ENCODE assay signal across 24 cellular contexts in the genomic region with DNA sequence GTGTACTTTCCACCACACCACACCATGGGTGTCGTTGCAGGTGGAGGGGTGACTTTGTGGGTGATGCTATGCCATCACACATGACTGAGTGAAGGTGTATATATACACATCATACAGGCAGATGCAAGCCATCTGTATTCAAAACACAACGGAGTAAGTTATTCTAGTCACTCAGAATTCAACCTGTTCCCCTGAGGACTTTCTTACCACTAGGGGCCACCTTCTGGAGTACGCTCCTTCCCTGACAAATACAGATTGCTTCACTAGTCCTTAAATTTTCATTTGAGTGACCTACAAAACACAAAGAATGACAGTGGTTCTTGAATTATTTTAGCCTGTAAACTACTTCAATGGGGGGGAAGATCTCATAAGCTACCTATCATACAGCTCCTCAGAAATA. TPM values are rescaled to one million over a fixed set of nuclear protein-coding genes. Genes with fewer than 3 reads are reported as not detected.
DNase-seq lines count a peak whose midpoint lies in the region; ATAC-seq and TF ChIP-seq lines count a peak whose summit lies in the region.
"Had no signal": no experiment of that assay in that cellular context is flagged by ENCODE, and none has a peak within 500 bp of the region (broad histone marks: within the 10 kb centered on the region; RNA-seq: fewer than 3 reads in every experiment).

No MANE protein-coding gene starts in this region.

- H3K36me3 ChIP-seq in WERI-Rb-1, result no peaks in the 10 kb centered on the region
- H3K36me3 ChIP-seq in neural progenitor cell, result no peaks in the 10 kb centered on the region
- H3K36me3 ChIP-seq: BLaER1, MG63 had no signal

- H3K9me3 ChIP-seq in WERI-Rb-1 (ENCODE audit: severe bottlenecking) (peaks cover 2% of the 10 kb centered on the region), neural progenitor cell (ENCODE audit: low read depth) (no peaks in the 10 kb centered on the region)
- H3K9me3 ChIP-seq: MG63 had no signal

- DNase-seq in LNCaP clone FGC (ENCODE audit: low read depth) (no peak), WERI-Rb-1 (no peak), neural progenitor cell (ENCODE audit: low spot score) (no peak), NCI-H1092 treated with DMSO at 0.1 percent for 48 hours (lab: John Stamatoyannopoulos, UW) (no peak), SIG-M5 (lab: John Stamatoyannopoulos, UW) (no peak)
- no peak for DNase-seq in natural killer cell treated with Interleukin-12 subunit alpha and Interleukin-12 subunit beta and Interleukin-15 and Interleukin-18, amount 100 ng/mL, for 72 hours (ENCODE audit: low spot score)
- DNase-seq: 8988T; ACHN; CD4-positive, alpha-beta T cell; DMS53; GM23248; HCEC 1CT; Kasumi-1; MG63; NCI-H2029; NCI-H446; NCI-H774; Right ventricle myocardium superior; RPMI8226 had no signal

- H3K27ac ChIP-seq in C4-2B, result no peak overlapping the region
- H3K27ac ChIP-seq in WERI-Rb-1, result no peak overlapping the region
- H3K27ac ChIP-seq in neural progenitor cell, result no peak overlapping the region
- H3K27ac ChIP-seq: BLaER1, GM23248 had no signal

- H2AFZ ChIP-seq in neural progenitor cell (replicated peaks), result no peak overlapping the region
- H2AFZ ChIP-seq: GM23248 had no signal

- H3K27ac Mint-ChIP-seq in neural progenitor cell, result no peak overlapping the region
- no peak overlapping the region for H3K27ac Mint-ChIP-seq in natural killer cell treated with Interleukin-12 subunit alpha and Interleukin-12 subunit beta and Interleukin-15 and Interleukin-18, amount 100 ng/mL, for 72 hours
- H3K27ac Mint-ChIP-seq: CD4-positive, alpha-beta T cell had no signal

- H3F3A ChIP-seq in neural progenitor cell (ENCODE audit: low read depth), result no peaks in the 10 kb centered on the region

- H3K4me2 ChIP-seq in neural progenitor cell, result no peak overlapping the region
- H3K4me2 ChIP-seq: BLaER1 had no signal

- TF ChIP-seq CTCF in C4-2B (conservative IDR thresholded peaks at IDR 0.05) (peak; percentile 17; the same call in 1 of the 2 replicates), LNCaP clone FGC (IDR thresholded peaks at IDR 0.05; ENCODE audit: control insufficient read depth, extremely low read depth, insufficient read depth) (0 out of 2 replicates have a peak, but pooled peaks have one; percentile 1), WERI-Rb-1 (IDR thresholded peaks at IDR 0.05; ENCODE audit: low read depth, low read length) (0 out of 2 replicates have a peak, but pooled peaks have one; percentile 25), neural progenitor cell (IDR thresholded peaks at IDR 0.05) (peak; percentile 32)

- peaks cover 7% of the 10 kb centered on the region for H3K9me3 Mint-ChIP-seq in neural progenitor cell
- no peaks in the 10 kb centered on the region for H3K9me3 Mint-ChIP-seq in natural killer cell treated with Interleukin-12 subunit alpha and Interleukin-12 subunit beta and Interleukin-15 and Interleukin-18, amount 100 ng/mL, for 72 hours
- H3K9me3 Mint-ChIP-seq: CD4-positive, alpha-beta T cell had no signal

- no peak overlapping the region for H3K4me3 Mint-ChIP-seq in neural progenitor cell
- H3K4me3 Mint-ChIP-seq in natural killer cell treated with Interleukin-12 subunit alpha and Interleukin-12 subunit beta and Interleukin-15 and Interleukin-18, amount 100 ng/mL, for 72 hours, result no peak overlapping the region
- H3K4me3 Mint-ChIP-seq: CD4-positive, alpha-beta T cell had no signal

- no peak overlapping the region for H3K4me3 ChIP-seq in LNCaP clone FGC (ENCODE audit: low read depth, low read length)
- no peak overlapping the region for H3K4me3 ChIP-seq in WERI-Rb-1 (ENCODE audit: low read depth, low read length)
- no peak overlapping the region for H3K4me3 ChIP-seq in neural progenitor cell
- H3K4me3 ChIP-seq: BLaER1, GM23248, MG63 had no signal

- no peak overlapping the region for H3K9ac ChIP-seq in neural progenitor cell
- H3K9ac ChIP-seq: BLaER1, GM23248 had no signal

- no peak for ATAC-seq in natural killer cell treated with Interleukin-12 subunit alpha and Interleukin-12 subunit beta and Interleukin-15 and Interleukin-18, amount 100 ng/mL, for 72 hours
- ATAC-seq: HepG2 had no signal

- peaks cover 7% of the 10 kb centered on the region for H3K27me3 Mint-ChIP-seq in neural progenitor cell (ENCODE audit: insufficient read depth, low read depth)
- H3K27me3 Mint-ChIP-seq in natural killer cell treated with Interleukin-12 subunit alpha and Interleukin-12 subunit beta and Interleukin-15 and Interleukin-18, amount 100 ng/mL, for 72 hours, result peaks cover 16 to 20% of the 10 kb centered on the region in 2 donors

- H3K4me1 ChIP-seq in neural progenitor cell, result no peaks in the 10 kb centered on the region
- H3K4me1 ChIP-seq: BLaER1 had no signal

- H3K4me1 Mint-ChIP-seq in neural progenitor cell, result no peaks in the 10 kb centered on the region
- H3K4me1 Mint-ChIP-seq in natural killer cell treated with Interleukin-12 subunit alpha and Interleukin-12 subunit beta and Interleukin-15 and Interleukin-18, amount 100 ng/mL, for 72 hours (ENCODE audit: low read depth in 2 of 2), result no peaks in the 10 kb centered on the region

- H3K27me3 ChIP-seq in WERI-Rb-1 (ENCODE audit: insufficient read depth, low read depth, severe bottlenecking), result no peaks in the 10 kb centered on the region
- no peaks in the 10 kb centered on the region for H3K27me3 ChIP-seq in neural progenitor cell
- H3K27me3 ChIP-seq: BLaER1, MG63 had no signal

- H3K79me2 ChIP-seq in neural progenitor cell (ENCODE audit: low read depth), result no peaks in the 10 kb centered on the region

- no peaks in the 10 kb centered on the region for H3K36me3 Mint-ChIP-seq in neural progenitor cell
- no peaks in the 10 kb centered on the region for H3K36me3 Mint-ChIP-seq in natural killer cell treated with Interleukin-12 subunit alpha and Interleukin-12 subunit beta and Interleukin-15 and Interleukin-18, amount 100 ng/mL, for 72 hours

- no peaks in the 10 kb centered on the region for H4K20me1 ChIP-seq in neural progenitor cell (ENCODE audit: low read depth)
- H4K20me1 ChIP-seq: BLaER1 had no signal

RNA-seq across cellular contexts. Expression of a gene that starts 52.8 kb away (rescaled TPM):
- total RNA-seq in neural progenitor cell (ENCODE audit: low replicate concordance), result 2.0 and 2.4 TPM in 2 replicates
- total RNA-seq in natural killer cell treated with Interleukin-12 subunit alpha and Interleukin-12 subunit beta and Interleukin-15 and Interleukin-18, amount 100 ng/mL, for 72 hours, result 1 to 10 TPM in 1 of 2 donors, under 1 TPM in 1; 0.42 to 1.2 TPM
- total RNA-seq: GM23248, HepG2, HT-29, SK-MEL-5 had no signal
